Comparison of ENCODE assay signal across 22 cellular contexts in the genomic region with DNA sequence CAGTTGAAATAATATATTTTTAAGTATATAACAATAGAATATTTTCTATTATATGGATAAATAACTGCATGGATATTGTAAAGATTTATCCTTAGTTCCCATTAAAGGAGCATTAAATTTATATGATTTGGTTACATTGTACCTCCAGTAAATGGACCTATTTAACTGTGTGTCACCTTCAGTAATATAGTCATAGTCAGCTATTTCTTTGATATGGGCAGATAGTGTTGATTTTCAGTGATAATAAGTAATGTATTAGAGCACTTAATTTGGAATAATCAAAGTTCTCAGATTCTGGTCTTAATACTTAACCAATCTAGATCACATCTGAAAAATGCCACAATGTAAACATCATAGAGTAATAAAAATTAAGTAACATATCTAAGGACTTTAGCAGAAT.
"Had no signal": no experiment of that assay in that cellular context is flagged by ENCODE, and none has a peak within 500 bp of the region (broad histone marks: within the 10 kb centered on the region; RNA-seq: fewer than 3 reads in every experiment).

No MANE protein-coding gene starts in this region.

- FAIRE-seq: colon, endometrium, keratinocyte had no signal

- H2AFZ ChIP-seq: hepatocyte had no signal

- H3K27ac Mint-ChIP-seq: dendritic cell treated with granulocyte-macrophage colony-stimulating factor and Interleukin-4, amounts not matched to agents 40 ng/mL and 50 ng/mL, for 4 days; effector memory CD8-positive, alpha-beta T cell; endodermal cell; mesothelial cell of epicardium; naive B cell had no signal

- ATAC-seq: effector memory CD8-positive, alpha-beta T cell; foreskin keratinocyte; gastroesophageal sphincter; heart left ventricle; left cardiac atrium; left lung; left ventricle myocardium superior; lower lobe of right lung; mucosa of descending colon had no signal

- H3K27ac ChIP-seq: esophagus muscularis mucosa, foreskin keratinocyte, gastroesophageal sphincter, heart left ventricle, hepatocyte, left lung, lower lobe of right lung had no signal

- H3K4me1 Mint-ChIP-seq: naive B cell had no signal

- H3K4me2 ChIP-seq: hepatocyte had no signal

- H3K36me3 Mint-ChIP-seq: naive B cell had no signal

- H3K9me3 ChIP-seq: esophagus muscularis mucosa, gastroesophageal sphincter, heart left ventricle, lower lobe of right lung, mucosa of descending colon had no signal

- H3K36me3 ChIP-seq: esophagus muscularis mucosa, gastroesophageal sphincter, heart left ventricle, left lung, lower lobe of right lung had no signal

- H3K4me1 ChIP-seq: esophagus muscularis mucosa, foreskin keratinocyte, gastroesophageal sphincter, left lung, lower lobe of right lung had no signal

- H3K27me3 Mint-ChIP-seq: dendritic cell treated with granulocyte-macrophage colony-stimulating factor and Interleukin-4, amounts not matched to agents 40 ng/mL and 50 ng/mL, for 4 days; effector memory CD8-positive, alpha-beta T cell; naive B cell had no signal

- H3K4me3 ChIP-seq: esophagus muscularis mucosa, gastroesophageal sphincter, heart left ventricle, hepatocyte, left lung, lower lobe of right lung, mucosa of descending colon had no signal

- H3K4me3 Mint-ChIP-seq: dendritic cell treated with granulocyte-macrophage colony-stimulating factor and Interleukin-4, amounts not matched to agents 40 ng/mL and 50 ng/mL, for 4 days; effector memory CD8-positive, alpha-beta T cell; endodermal cell; mesothelial cell of epicardium; naive B cell had no signal

- H3K27me3 ChIP-seq: esophagus muscularis mucosa, foreskin keratinocyte, gastroesophageal sphincter, heart left ventricle, hepatocyte, left lung had no signal

- H3K79me2 ChIP-seq: hepatocyte had no signal

- DNase-seq: cortex of kidney; effector CD8-positive, alpha-beta T cell; effector memory CD8-positive, alpha-beta T cell; endodermal cell; foreskin keratinocyte; heart left ventricle; hypothalamus; left cardiac atrium; left lung; left ventricle myocardium superior; lower lobe of right lung; mesenchymal stem cell; mucosa of descending colon; naive B cell had no signal
